2 cellular contexts compared by ENCODE assay signal in genomic region chr14:23406244-23406643, GRCh38.
TF ChIP-seq lines count a peak whose summit lies in the region.

No MANE protein-coding gene starts in this region.

TF ChIP-seq in GM23338, 12 proteins besides CTCF, POLR2A, EP300 and RAD21 (continued from another document):
- TF ChIP-seq REST (IDR thresholded peaks at IDR 0.05; ENCODE audit: unreplicated experiment), result no peak
TF ChIP-seq in GM23338: peak in this region for 0.

TF ChIP-seq in SK-N-SH, 30 proteins besides CTCF, POLR2A, EP300 and RAD21 (continued from another document):
- TF ChIP-seq, protein P1, sequence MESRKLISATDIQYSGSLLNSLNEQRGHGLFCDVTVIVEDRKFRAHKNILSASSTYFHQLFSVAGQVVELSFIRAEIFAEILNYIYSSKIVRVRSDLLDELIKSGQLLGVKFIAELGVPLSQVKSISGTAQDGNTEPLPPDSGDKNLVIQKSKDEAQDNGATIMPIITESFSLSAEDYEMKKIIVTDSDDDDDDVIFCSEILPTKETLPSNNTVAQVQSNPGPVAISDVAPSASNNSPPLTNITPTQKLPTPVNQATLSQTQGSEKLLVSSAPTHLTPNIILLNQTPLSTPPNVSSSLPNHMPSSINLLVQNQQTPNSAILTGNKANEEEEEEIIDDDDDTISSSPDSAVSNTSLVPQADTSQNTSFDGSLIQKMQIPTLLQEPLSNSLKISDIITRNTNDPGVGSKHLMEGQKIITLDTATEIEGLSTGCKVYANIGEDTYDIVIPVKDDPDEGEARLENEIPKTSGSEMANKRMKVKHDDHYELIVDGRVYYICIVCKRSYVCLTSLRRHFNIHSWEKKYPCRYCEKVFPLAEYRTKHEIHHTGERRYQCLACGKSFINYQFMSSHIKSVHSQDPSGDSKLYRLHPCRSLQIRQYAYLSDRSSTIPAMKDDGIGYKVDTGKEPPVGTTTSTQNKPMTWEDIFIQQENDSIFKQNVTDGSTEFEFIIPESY (IDR thresholded peaks at IDR 0.05; ENCODE audit: borderline replicate concordance, low read depth), result no peak
- TF ChIP-seq GATA2 (CRISPR knock-in tag; IDR thresholded peaks at IDR 0.05), result no peak
- no peak for TF ChIP-seq MXI1 (IDR thresholded peaks at IDR 0.05; ENCODE audit: low read depth, low read length)
- no peak for TF ChIP-seq MEF2A (IDR thresholded peaks at IDR 0.05; ENCODE audit: borderline replicate concordance, low read depth)
- TF ChIP-seq JUND (IDR thresholded peaks at IDR 0.05), result no peak
